In the genomic region with DNA sequence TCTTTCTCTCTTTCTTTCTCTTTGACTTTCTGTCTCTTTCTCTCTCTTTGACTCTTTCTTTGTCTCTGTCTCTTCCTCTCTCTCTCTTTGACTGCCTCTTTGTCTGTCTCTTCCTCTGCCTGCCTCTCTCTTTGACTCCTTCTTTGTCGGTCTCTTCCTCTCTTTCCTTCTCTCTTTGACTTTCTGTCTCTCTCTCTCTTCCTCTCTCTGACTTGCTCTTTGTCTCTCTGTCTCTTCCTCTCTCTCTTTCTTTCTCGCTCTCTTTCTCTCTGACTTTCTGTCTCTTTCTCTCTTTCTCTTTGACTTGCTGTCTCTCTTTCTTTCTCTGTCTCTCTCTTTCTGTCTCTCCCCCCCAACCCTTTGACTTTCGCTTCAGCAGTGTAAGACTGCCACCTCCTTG, we compare ENCODE assay signal across 15 cellular contexts. TPM values are rescaled to one million over a fixed set of nuclear protein-coding genes. Genes with fewer than 3 reads are reported as not detected.
A peak's percentile ranks its signal among the peaks of the same experiment; 100 is the strongest.
DNase-seq lines count a peak whose midpoint lies in the region; ATAC-seq and TF ChIP-seq lines count a peak whose summit lies in the region.
"Had no signal": no experiment of that assay in that cellular context is flagged by ENCODE, and none has a peak within 500 bp of the region (broad histone marks: within the 10 kb centered on the region; RNA-seq: fewer than 3 reads in every experiment).

No MANE protein-coding gene starts in this region.

- no peak overlapping the region for H3K9ac ChIP-seq in neuronal stem cell (ENCODE audit: low read depth, low read length, poor library complexity)

- H3K4me2 ChIP-seq in neuronal stem cell (ENCODE audit: insufficient read depth, low read length, poor library complexity, severe bottlenecking), result peak overlapping the region; percentile 11

- no peaks in the 10 kb centered on the region for H3K36me3 ChIP-seq in neuronal stem cell (replicated peaks in 1 of 2; ENCODE audit: control insufficient read depth in 2 of 2, insufficient read depth in 2 of 2, low read length in 2 of 2)
- H3K36me3 ChIP-seq: BE2C had no signal

- H3K27ac Mint-ChIP-seq in natural killer cell treated with Interleukin-12 subunit alpha and Interleukin-12 subunit beta and Interleukin-15 and Interleukin-18, amount 100 ng/mL, for 72 hours, result no peak overlapping the region
- no peak overlapping the region for H3K27ac Mint-ChIP-seq in natural killer cell
- peak overlapping the region; percentile 26 for H3K27ac Mint-ChIP-seq in dendritic cell treated with granulocyte-macrophage colony-stimulating factor and Interleukin-4, amounts not matched to agents 40 ng/mL and 50 ng/mL, for 4 days

- H2BK12ac ChIP-seq in neuronal stem cell (ENCODE audit: low read length), result no peak overlapping the region

- no peak for ATAC-seq in natural killer cell treated with Interleukin-12 subunit alpha and Interleukin-12 subunit beta and Interleukin-15 and Interleukin-18, amount 100 ng/mL, for 72 hours
- no peak for ATAC-seq in natural killer cell

- H3K9me3 Mint-ChIP-seq in natural killer cell treated with Interleukin-12 subunit alpha and Interleukin-12 subunit beta and Interleukin-15 and Interleukin-18, amount 100 ng/mL, for 72 hours, result no peaks in the 10 kb centered on the region
- no peaks in the 10 kb centered on the region for H3K9me3 Mint-ChIP-seq in natural killer cell
- no peaks in the 10 kb centered on the region for H3K9me3 Mint-ChIP-seq in dendritic cell treated with granulocyte-macrophage colony-stimulating factor and Interleukin-4, amounts not matched to agents 40 ng/mL and 50 ng/mL, for 4 days

- no peak overlapping the region for H3K14ac ChIP-seq in neuronal stem cell (ENCODE audit: low read length)

- H3K27me3 Mint-ChIP-seq in natural killer cell treated with Interleukin-12 subunit alpha and Interleukin-12 subunit beta and Interleukin-15 and Interleukin-18, amount 100 ng/mL, for 72 hours, result no peaks in the 10 kb centered on the region
- no peaks in the 10 kb centered on the region for H3K27me3 Mint-ChIP-seq in natural killer cell (ENCODE audit: low read depth in 2 of 2)
- H3K27me3 Mint-ChIP-seq in dendritic cell treated with granulocyte-macrophage colony-stimulating factor and Interleukin-4, amounts not matched to agents 40 ng/mL and 50 ng/mL, for 4 days, result peaks cover 3% of the 10 kb centered on the region

- no peak overlapping the region for H4K91ac ChIP-seq in neuronal stem cell (ENCODE audit: low read depth, low read length, poor library complexity)

- no peak overlapping the region for H2BK15ac ChIP-seq in neuronal stem cell (ENCODE audit: low read length)

- H3K9me3 ChIP-seq in neuronal stem cell (replicated peaks in 1 of 2; ENCODE audit: control insufficient read depth in 2 of 2, insufficient read depth in 1 of 2, low read depth in 1 of 2, low read length in 2 of 2), result no peaks in the 10 kb centered on the region
- H3K9me3 ChIP-seq: BE2C had no signal

- no peak overlapping the region for H3K4ac ChIP-seq in neuronal stem cell (ENCODE audit: low read length)

- H3K4me1 Mint-ChIP-seq in natural killer cell treated with Interleukin-12 subunit alpha and Interleukin-12 subunit beta and Interleukin-15 and Interleukin-18, amount 100 ng/mL, for 72 hours (ENCODE audit: low read depth in 2 of 2), result peaks cover 8 to 13% of the 10 kb centered on the region in 2 donors
- peaks cover 7 to 12% of the 10 kb centered on the region in 2 donors for H3K4me1 Mint-ChIP-seq in natural killer cell
- peaks cover 17% of the 10 kb centered on the region for H3K4me1 Mint-ChIP-seq in dendritic cell treated with granulocyte-macrophage colony-stimulating factor and Interleukin-4, amounts not matched to agents 40 ng/mL and 50 ng/mL, for 4 days (ENCODE audit: low read depth)

- no peaks in the 10 kb centered on the region for H3K36me3 Mint-ChIP-seq in natural killer cell treated with Interleukin-12 subunit alpha and Interleukin-12 subunit beta and Interleukin-15 and Interleukin-18, amount 100 ng/mL, for 72 hours
- H3K36me3 Mint-ChIP-seq in natural killer cell, result no peaks in the 10 kb centered on the region
- H3K36me3 Mint-ChIP-seq in dendritic cell treated with granulocyte-macrophage colony-stimulating factor and Interleukin-4, amounts not matched to agents 40 ng/mL and 50 ng/mL, for 4 days (ENCODE audit: low read depth), result no peaks in the 10 kb centered on the region
- H3K36me3 Mint-ChIP-seq: CD4-positive, alpha-beta memory T cell had no signal

- H3K27me3 ChIP-seq in neuronal stem cell (ENCODE audit: control insufficient read depth in 3 of 3, insufficient read depth in 3 of 3, low read depth in 1 of 3, low read length in 3 of 3), result no peaks in the 10 kb centered on the region
- H3K27me3 ChIP-seq: BE2C had no signal

- H2AFZ ChIP-seq in neuronal stem cell (ENCODE audit: low read length), result no peak overlapping the region

- intact Hi-C loops in natural killer cell (cut with micrococcal nuclease), result no loop called here
- intact Hi-C loops in dendritic cell treated with granulocyte-macrophage colony-stimulating factor and Interleukin-4, amounts not matched to agents 40 ng/mL and 50 ng/mL, for 4 days (cut with micrococcal nuclease), result no loop called here

- H3K18ac ChIP-seq in neuronal stem cell (ENCODE audit: low read length), result no peak overlapping the region

- no peaks in the 10 kb centered on the region for H3K79me1 ChIP-seq in neuronal stem cell (ENCODE audit: low read depth, low read length)

- no CpG with 5 or more reads among the region's 3 CpGs for WGBS in neuronal stem cell (ENCODE audit: extremely low coverage in 2 of 2, insufficient read length in 2 of 2, insufficient replicate concordance in 1 of 2), 2 donors

- H4K8ac ChIP-seq in neuronal stem cell (ENCODE audit: low read depth, low read length), result no peak overlapping the region

- no peaks in the 10 kb centered on the region for H3K4me1 ChIP-seq in neuronal stem cell (ENCODE audit: control insufficient read depth in 2 of 2, insufficient read depth in 1 of 2, low read depth in 1 of 2, low read length in 2 of 2)
- H3K4me1 ChIP-seq: BE2C had no signal

- no peak overlapping the region for H3K27ac ChIP-seq in neuronal stem cell (replicated peaks; ENCODE audit: low read length)
- H3K27ac ChIP-seq: C4-2B had no signal

- H2AK5ac ChIP-seq in neuronal stem cell (ENCODE audit: low read depth, low read length), result no peak overlapping the region

- H3K4me3 ChIP-seq in neuronal stem cell (ENCODE audit: low read length in 2 of 2), result no peak overlapping the region

- no peak overlapping the region for H2BK120ac ChIP-seq in neuronal stem cell (ENCODE audit: low read depth, low read length)

- TF ChIP-seq CTCF in natural killer cell (IDR thresholded peaks at IDR 0.05), result no peak

- H2BK5ac ChIP-seq in neuronal stem cell (ENCODE audit: low read length), result no peak overlapping the region

- H3K4me3 Mint-ChIP-seq in natural killer cell treated with Interleukin-12 subunit alpha and Interleukin-12 subunit beta and Interleukin-15 and Interleukin-18, amount 100 ng/mL, for 72 hours, result peak overlapping the region; percentile 9
- no peak overlapping the region for H3K4me3 Mint-ChIP-seq in natural killer cell
- H3K4me3 Mint-ChIP-seq in dendritic cell treated with granulocyte-macrophage colony-stimulating factor and Interleukin-4, amounts not matched to agents 40 ng/mL and 50 ng/mL, for 4 days, result no peak overlapping the region
- H3K4me3 Mint-ChIP-seq: CD4-positive, alpha-beta memory T cell; H9 had no signal

- no peak for DNase-seq in natural killer cell treated with Interleukin-12 subunit alpha and Interleukin-12 subunit beta and Interleukin-15 and Interleukin-18, amount 100 ng/mL, for 72 hours (ENCODE audit: low spot score)
- no peak for DNase-seq in natural killer cell
- no peak for DNase-seq in neuronal stem cell (ENCODE audit: low spot score)
- no peak for DNase-seq in MV-4-11 (lab: John Stamatoyannopoulos, UW)
- DNase-seq in DMS79 treated with DMSO at 0.1 percent for 48 hours (lab: John Stamatoyannopoulos, UW), result no peak
- no peak for DNase-seq in NCI-H1417 (lab: John Stamatoyannopoulos, UW)
- DNase-seq: BE2C; CD4-positive, alpha-beta memory T cell; DND-41; GF-D8; GOT3; H9; IMR-90 had no signal

- H3K23ac ChIP-seq in neuronal stem cell (ENCODE audit: low read depth, low read length, poor library complexity), result no peak overlapping the region

RNA-seq across cellular contexts. Expression of a gene that starts 36.4 kb away (rescaled TPM):
- total RNA-seq in natural killer cell treated with Interleukin-12 subunit alpha and Interleukin-12 subunit beta and Interleukin-15 and Interleukin-18, amount 100 ng/mL, for 72 hours, result 100 to 1,000 TPM; 309 to 356 TPM
- total RNA-seq in natural killer cell, result 100 to 1,000 TPM; 489 to 721 (median 542) TPM
- 80.0 TPM for polyA plus RNA-seq in neuronal stem cell (2013, experiment 1 of 2)
- polyA plus RNA-seq in neuronal stem cell (2013, experiment 2 of 2), result 80.3 TPM
